Comparison of ENCODE assay signal across 31 cellular contexts in the genomic region with DNA sequence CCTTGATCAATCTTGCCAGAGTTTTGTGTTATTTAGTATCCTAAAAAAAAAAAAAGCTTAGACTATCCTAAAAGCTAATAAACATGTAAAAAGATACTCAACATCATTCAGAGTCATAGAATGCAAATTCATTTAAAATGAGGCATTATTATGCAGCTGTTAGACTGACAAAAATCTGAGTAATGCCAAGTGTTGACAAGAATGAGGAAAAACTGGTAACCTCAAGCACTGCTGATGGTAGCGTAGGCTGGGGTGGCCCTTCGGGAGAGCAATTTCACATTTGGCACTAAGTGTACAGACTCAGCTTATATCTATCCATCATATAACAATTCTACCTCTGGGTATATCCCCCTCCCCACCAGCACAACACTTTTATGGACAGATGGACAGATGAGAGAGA.
DNase-seq lines count a peak whose midpoint lies in the region; ATAC-seq and TF ChIP-seq lines count a peak whose summit lies in the region.
"Had no signal": no experiment of that assay in that cellular context is flagged by ENCODE, and none has a peak within 500 bp of the region (broad histone marks: within the 10 kb centered on the region; RNA-seq: fewer than 3 reads in every experiment).

No MANE protein-coding gene starts in this region.

- no peaks in the 10 kb centered on the region for H3K36me3 Mint-ChIP-seq in activated CD4-positive, alpha-beta memory T cell treated with anti-CD3 and anti-CD28 coated beads for 36 hours
- H3K36me3 Mint-ChIP-seq in activated CD4-positive, alpha-beta memory T cell treated with anti-CD3 and anti-CD28 coated beads, Interleukin-2, amount 10 ng/mL, durations not matched to agents 7 days and 5 days (ENCODE audit: low read depth) = no peaks in the 10 kb centered on the region
- no peaks in the 10 kb centered on the region for H3K36me3 Mint-ChIP-seq in nephron progenitor cell (ENCODE audit: low read depth)
- H3K36me3 Mint-ChIP-seq: activated naive CD8-positive, alpha-beta T cell treated with anti-CD3 and anti-CD28 coated beads for 36 hours; CD8-positive, alpha-beta memory T cell; stimulated activated memory B cell treated with anti-CD40 and anti-IgM and Interleukin-4, amounts not matched to agents 10 μg/mL and 1 μg/mL and 100 μg/mL, for 72 hours; type B pancreatic cell had no signal

- H3K4me1 ChIP-seq in left lung = no peaks in the 10 kb centered on the region
- H3K4me1 ChIP-seq: ascending aorta had no signal

- H3K9me3 Mint-ChIP-seq in activated CD4-positive, alpha-beta memory T cell treated with anti-CD3 and anti-CD28 coated beads for 36 hours = no peaks in the 10 kb centered on the region
- peaks cover 2% of the 10 kb centered on the region for H3K9me3 Mint-ChIP-seq in activated CD4-positive, alpha-beta memory T cell treated with anti-CD3 and anti-CD28 coated beads, Interleukin-2, amount 10 ng/mL, durations not matched to agents 7 days and 5 days
- H3K9me3 Mint-ChIP-seq in nephron progenitor cell = no peaks in the 10 kb centered on the region
- H3K9me3 Mint-ChIP-seq: activated naive CD8-positive, alpha-beta T cell treated with anti-CD3 and anti-CD28 coated beads for 36 hours; CD8-positive, alpha-beta memory T cell; effector memory CD8-positive, alpha-beta T cell; nephron; stimulated activated memory B cell treated with anti-CD40 and anti-IgM and Interleukin-4, amounts not matched to agents 10 μg/mL and 1 μg/mL and 100 μg/mL, for 72 hours; type B pancreatic cell had no signal

- POLR2A ChIA-PET in activated CD4-positive, alpha-beta memory T cell treated with anti-CD3 and anti-CD28 coated beads for 36 hours (lab: Charles Lee) = interaction anchor here (0.7 kb wide), 1 partner anchor 202 kb away, joined by 3 read pairs; no protein-coding TSS in a partner anchor
- POLR2A ChIA-PET in activated CD4-positive, alpha-beta memory T cell treated with anti-CD3 and anti-CD28 coated beads, Interleukin-2, amount 10 ng/mL, durations not matched to agents 7 days and 5 days (lab: Charles Lee) = no interaction called here

- no peaks in the 10 kb centered on the region for H3K27me3 ChIP-seq in left lung
- H3K27me3 ChIP-seq: ascending aorta, gastroesophageal sphincter had no signal

- no peak for TF ChIP-seq POLR2A in erythroblast (IDR thresholded peaks at IDR 0.05; ENCODE audit: low read length)

- ATAC-seq in left lung = peak; percentile 86
- ATAC-seq: gastroesophageal sphincter; GM12878; HCT116; Panc1; stimulated activated memory B cell treated with anti-CD40 and anti-IgM and Interleukin-4, amounts not matched to agents 10 μg/mL and 1 μg/mL and 100 μg/mL, for 72 hours had no signal

- CTCF ChIA-PET in activated CD4-positive, alpha-beta memory T cell treated with anti-CD3 and anti-CD28 coated beads for 36 hours (lab: Charles Lee) = interaction anchor here (0.8 kb wide), 1 partner anchor 23 kb away, joined by 3 read pairs; no protein-coding TSS in a partner anchor
- CTCF ChIA-PET in activated CD4-positive, alpha-beta memory T cell treated with anti-CD3 and anti-CD28 coated beads, Interleukin-2, amount 10 ng/mL, durations not matched to agents 7 days and 5 days (lab: Charles Lee) = no interaction called here

- H3K27ac ChIP-seq in left lung = no peak overlapping the region
- H3K27ac ChIP-seq: ascending aorta, gastroesophageal sphincter, KMS-11 had no signal

- peak overlapping the region; percentile 9 for H3K27ac Mint-ChIP-seq in activated CD4-positive, alpha-beta memory T cell treated with anti-CD3 and anti-CD28 coated beads for 36 hours
- no peak overlapping the region for H3K27ac Mint-ChIP-seq in activated CD4-positive, alpha-beta memory T cell treated with anti-CD3 and anti-CD28 coated beads, Interleukin-2, amount 10 ng/mL, durations not matched to agents 7 days and 5 days
- no peak overlapping the region for H3K27ac Mint-ChIP-seq in nephron progenitor cell
- H3K27ac Mint-ChIP-seq: activated naive CD8-positive, alpha-beta T cell treated with anti-CD3 and anti-CD28 coated beads for 36 hours; effector memory CD8-positive, alpha-beta T cell; nephron; stimulated activated memory B cell treated with anti-CD40 and anti-IgM and Interleukin-4, amounts not matched to agents 10 μg/mL and 1 μg/mL and 100 μg/mL, for 72 hours; type B pancreatic cell had no signal

- TF ChIP-seq CTCF in left lung (IDR thresholded peaks at IDR 0.05) (no peak), nephron progenitor cell (IDR thresholded peaks at IDR 0.05) (no peak)

- H3K4me1 Mint-ChIP-seq in activated CD4-positive, alpha-beta memory T cell treated with anti-CD3 and anti-CD28 coated beads for 36 hours (ENCODE audit: low read depth) = peaks cover 24% of the 10 kb centered on the region
- peaks cover 15% of the 10 kb centered on the region for H3K4me1 Mint-ChIP-seq in activated CD4-positive, alpha-beta memory T cell treated with anti-CD3 and anti-CD28 coated beads, Interleukin-2, amount 10 ng/mL, durations not matched to agents 7 days and 5 days
- H3K4me1 Mint-ChIP-seq in nephron progenitor cell = no peaks in the 10 kb centered on the region
- H3K4me1 Mint-ChIP-seq: stimulated activated memory B cell treated with anti-CD40 and anti-IgM and Interleukin-4, amounts not matched to agents 10 μg/mL and 1 μg/mL and 100 μg/mL, for 72 hours had no signal

- no peak overlapping the region for H3K4me3 ChIP-seq in left lung
- H3K4me3 ChIP-seq: ascending aorta, gastroesophageal sphincter, GM12878 had no signal

- H3K4me3 Mint-ChIP-seq in activated CD4-positive, alpha-beta memory T cell treated with anti-CD3 and anti-CD28 coated beads for 36 hours = no peak overlapping the region
- H3K4me3 Mint-ChIP-seq in activated CD4-positive, alpha-beta memory T cell treated with anti-CD3 and anti-CD28 coated beads, Interleukin-2, amount 10 ng/mL, durations not matched to agents 7 days and 5 days = no peak overlapping the region
- no peak overlapping the region for H3K4me3 Mint-ChIP-seq in nephron progenitor cell
- H3K4me3 Mint-ChIP-seq: activated naive CD8-positive, alpha-beta T cell treated with anti-CD3 and anti-CD28 coated beads for 36 hours; effector memory CD8-positive, alpha-beta T cell; nephron; stimulated activated memory B cell treated with anti-CD40 and anti-IgM and Interleukin-4, amounts not matched to agents 10 μg/mL and 1 μg/mL and 100 μg/mL, for 72 hours; type B pancreatic cell had no signal

- H3K9me3 ChIP-seq in left lung = no peaks in the 10 kb centered on the region
- H3K9me3 ChIP-seq: ascending aorta, gastroesophageal sphincter had no signal

- intact Hi-C loops in activated CD4-positive, alpha-beta memory T cell treated with anti-CD3 and anti-CD28 coated beads for 36 hours (cut with micrococcal nuclease) = loop anchor here (2.0 to 10.0 kb wide), 2 partner anchors 278 to 326 kb away; partner anchors contain the start of gene RAP2B
- intact Hi-C loops in left lung (cut with DNase I) = no loop called here

- H3K27me3 Mint-ChIP-seq in activated CD4-positive, alpha-beta memory T cell treated with anti-CD3 and anti-CD28 coated beads for 36 hours = peaks cover 2% of the 10 kb centered on the region
- H3K27me3 Mint-ChIP-seq in activated CD4-positive, alpha-beta memory T cell treated with anti-CD3 and anti-CD28 coated beads, Interleukin-2, amount 10 ng/mL, durations not matched to agents 7 days and 5 days = no peaks in the 10 kb centered on the region
- H3K27me3 Mint-ChIP-seq in nephron progenitor cell (ENCODE audit: low read depth, poor library complexity) = peaks cover 8% of the 10 kb centered on the region
- H3K27me3 Mint-ChIP-seq: activated naive CD8-positive, alpha-beta T cell treated with anti-CD3 and anti-CD28 coated beads for 36 hours; effector memory CD8-positive, alpha-beta T cell; type B pancreatic cell had no signal

- no peaks in the 10 kb centered on the region for H3K36me3 ChIP-seq in left lung
- H3K36me3 ChIP-seq: ascending aorta, gastroesophageal sphincter had no signal

- peak; percentile 11 for DNase-seq in activated CD4-positive, alpha-beta memory T cell treated with anti-CD3 and anti-CD28 coated beads for 36 hours
- no peak for DNase-seq in activated CD4-positive, alpha-beta memory T cell treated with anti-CD3 and anti-CD28 coated beads, Interleukin-2, amount 10 ng/mL, durations not matched to agents 7 days and 5 days
- DNase-seq in astrocyte of the hippocampus (ENCODE audit: low read depth, low spot score) (peak; percentile 2), left lung (no peak), erythroblast (lab: John Stamatoyannopoulos, UW) (no peak), AG08395 (ENCODE audit: low spot score) (no peak), nephron progenitor cell (no peak), HuH-7 (ENCODE audit: low spot score) (no peak)
- DNase-seq: activated CD4-positive, alpha-beta T cell treated with anti-CD3 and anti-CD28 coated beads for 4 hours; activated gamma-delta T cell; activated naive CD8-positive, alpha-beta T cell treated with anti-CD3 and anti-CD28 coated beads for 36 hours; caudate nucleus; CD8-positive, alpha-beta memory T cell; cortex of kidney; effector memory CD8-positive, alpha-beta T cell; mammary epithelial cell; NCI-H1436; NCI-H2081; NCI-H226; NCI-H69; SHP77; T-helper 9 cell had no signal

Comparison
In these comparisons a context has a peak if more than half of its experiments do, and no peak if none do; other contexts are left out.
1. DNase-seq: peak in activated CD4-positive, alpha-beta memory T cell treated with anti-CD3 and anti-CD28 coated beads for 36 hours (single experiment) and astrocyte of the hippocampus (single experiment); none in activated CD4-positive, alpha-beta memory T cell treated with anti-CD3 and anti-CD28 coated beads, Interleukin-2, amount 10 ng/mL, durations not matched to agents 7 days and 5 days (single experiment), left lung (0 of 2), erythroblast (0 of 2), AG08395 (single experiment), nephron progenitor cell (single experiment) and HuH-7 (single experiment).